10 cellular contexts compared by ENCODE assay signal in the genomic region with DNA sequence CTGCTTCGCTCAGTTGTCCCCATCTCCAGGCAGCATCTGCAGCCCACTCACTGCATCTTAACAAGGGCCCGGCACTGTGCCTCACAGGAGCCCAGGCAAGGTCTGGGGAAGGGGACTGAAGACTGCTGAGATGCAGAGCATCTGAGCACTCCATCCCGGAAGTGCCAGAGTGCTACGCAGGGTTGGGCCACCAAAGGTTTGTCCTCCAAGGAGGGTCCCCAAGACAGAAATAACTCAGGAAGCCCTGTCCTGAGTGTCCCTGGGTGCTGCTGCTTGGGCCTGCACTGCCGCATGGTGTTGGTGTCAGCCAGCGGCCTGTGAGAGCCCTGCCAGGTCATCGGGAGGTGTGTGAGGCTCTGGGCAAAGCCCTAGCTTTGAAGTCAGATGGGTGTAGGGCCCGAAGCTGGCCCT.
"Had no signal": no experiment of that assay in that cellular context is flagged by ENCODE, and none has a peak within 500 bp of the region (broad histone marks: within the 10 kb centered on the region; RNA-seq: fewer than 3 reads in every experiment).

No MANE protein-coding gene starts in this region.

- H3K9me3 ChIP-seq: ascending aorta, thyroid gland had no signal

- DNase-seq: activated effector memory CD4-positive, alpha-beta T cell treated with anti-CD3 and anti-CD28 coated beads, Interleukin-2, amount 50 U/mL, for 16 hours; activated naive CD4-positive, alpha-beta T cell treated with anti-CD3 and anti-CD28 coated beads, Interleukin-2, amount 50 U/mL, for 16 hours; activated T-cell treated with anti-CD3 and anti-CD28 coated beads, Interleukin-2, amount 50 U/mL, for 72 hours; erythroblast; stimulated activated CD8-positive, alpha-beta memory T cell treated with anti-CD3 and anti-CD28 coated beads, Interleukin-4, amount 100 ng/mL, for 48 hours; stimulated activated naive CD4-positive, alpha-beta T cell; thyroid gland had no signal

- H3K36me3 ChIP-seq: ascending aorta, thyroid gland had no signal

- H3K27ac Mint-ChIP-seq: activated T-cell treated with anti-CD3 and anti-CD28 coated beads, Interleukin-2, amount 50 U/mL, for 72 hours had no signal

- H3K4me3 ChIP-seq: ascending aorta, coronary artery, thyroid gland had no signal

- H3K4me3 Mint-ChIP-seq: activated T-cell treated with anti-CD3 and anti-CD28 coated beads, Interleukin-2, amount 50 U/mL, for 72 hours; neural crest cell had no signal

- ATAC-seq: activated T-cell treated with anti-CD3 and anti-CD28 coated beads, Interleukin-2, amount 50 U/mL, for 72 hours had no signal

- H3K27ac ChIP-seq: coronary artery, thyroid gland had no signal

- H3K27me3 ChIP-seq: ascending aorta, thyroid gland had no signal

- H3K9me3 Mint-ChIP-seq: activated T-cell treated with anti-CD3 and anti-CD28 coated beads, Interleukin-2, amount 50 U/mL, for 72 hours had no signal
